16 cellular contexts compared by ENCODE assay signal in the genomic region with DNA sequence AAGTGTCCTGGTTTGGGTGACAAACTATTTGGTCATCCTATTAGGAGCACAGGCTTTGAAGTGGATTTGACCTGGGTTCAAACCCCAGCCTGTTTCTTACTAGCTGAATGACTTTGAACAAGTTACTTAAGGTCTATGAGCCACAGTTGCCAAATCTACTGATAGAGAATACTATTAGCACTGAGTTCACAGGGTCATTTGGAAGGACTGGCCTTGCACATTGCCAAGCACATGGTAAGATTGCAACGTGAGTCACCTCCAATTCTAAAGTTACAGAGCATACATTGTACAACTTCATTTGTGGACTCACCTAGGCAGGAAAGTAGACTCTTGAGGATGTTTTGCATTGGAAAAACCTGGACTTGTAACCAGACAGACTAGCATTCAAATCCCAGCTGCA. TPM values are rescaled to one million over a fixed set of nuclear protein-coding genes. Genes with fewer than 3 reads are reported as not detected.
DNase-seq lines count a peak whose midpoint lies in the region; ATAC-seq, FAIRE-seq and TF ChIP-seq lines count a peak whose summit lies in the region.
"Had no signal": no experiment of that assay in that cellular context is flagged by ENCODE, and none has a peak within 500 bp of the region (broad histone marks: within the 10 kb centered on the region; RNA-seq: fewer than 3 reads in every experiment).

No MANE protein-coding gene starts in this region.

- no peak overlapping the region for H3K27ac Mint-ChIP-seq in MCF 10A (ENCODE audit: low read depth, unreplicated experiment)
- H3K27ac Mint-ChIP-seq: mesothelial cell of epicardium; stimulated activated naive B cell treated with anti-CD40 and anti-IgM and Interleukin-4, amounts not matched to agents 10 μg/mL and 1 μg/mL and 100 μg/mL, for 72 hours had no signal

- TF ChIP-seq POLR2A in breast epithelium (IDR thresholded peaks at IDR 0.05) = no peak
- no peak for TF ChIP-seq POLR2A in stomach (IDR thresholded peaks at IDR 0.05)
- TF ChIP-seq POLR2A in GM12891 (IDR thresholded peaks at IDR 0.05; ENCODE audit: low read depth, low read length) = no peak

- no peaks in the 10 kb centered on the region for H3K4me1 ChIP-seq in breast epithelium
- H3K4me1 ChIP-seq in heart right ventricle = peaks cover 7 to 38% (median 23%) of the 10 kb centered on the region in 9 donors
- peaks cover 13 to 26% (median 23%) of the 10 kb centered on the region in 4 donors for H3K4me1 ChIP-seq in stomach

- peak; percentile 90 for DNase-seq in MCF 10A (ENCODE audit: unreplicated experiment)
- no peak for DNase-seq in breast epithelium (ENCODE audit: low spot score in 2 of 2)
- peak; percentile 87 for DNase-seq in amniotic epithelial cell (ENCODE audit: low read depth)
- peak in 1 of 2 donors; percentile 26 for DNase-seq in heart right ventricle
- peak; percentile 67 for DNase-seq in stomach
- DNase-seq in NOMO-1 (lab: John Stamatoyannopoulos, UW; ENCODE audit: unreplicated experiment in 2 of 2) = no peak
- DNase-seq in SK-N-DZ (ENCODE audit: low spot score) = no peak
- DNase-seq in GM12891 (ENCODE audit: insufficient read length, low spot score) = no peak
- DNase-seq: activated T-cell treated with anti-CD3 and anti-CD28 coated beads for 4 hours; DMS53; effector CD8-positive, alpha-beta T cell; H9; stimulated activated CD4-positive, alpha-beta T cell treated with anti-CD3 and anti-CD28 coated beads, Interleukin-2, amount 100 ng/mL, for 48 hours; stimulated activated naive B cell treated with anti-CD40 and anti-IgM and Interleukin-4, amounts not matched to agents 10 μg/mL and 1 μg/mL and 100 μg/mL, for 72 hours had no signal

- H3K36me3 ChIP-seq in breast epithelium (no peaks in the 10 kb centered on the region), heart right ventricle (no peaks in the 10 kb centered on the region), stomach (no peaks in the 10 kb centered on the region)

- WGBS in heart right ventricle, 2 donors = 7 to 17% methylated on average over 1 of the region's 1 CpG
- WGBS in stomach, 5 donors = 10 to 35% (median 18%) methylated on average over 1 of the region's 1 CpG

- H3K4me3 Mint-ChIP-seq in MCF 10A (ENCODE audit: unreplicated experiment) = no peak overlapping the region
- H3K4me3 Mint-ChIP-seq: H9; mesothelial cell of epicardium; stimulated activated naive B cell treated with anti-CD40 and anti-IgM and Interleukin-4, amounts not matched to agents 10 μg/mL and 1 μg/mL and 100 μg/mL, for 72 hours had no signal

- peak; percentile 46 to 94 (median 84) for ATAC-seq in heart right ventricle
- ATAC-seq: stimulated activated naive B cell treated with anti-CD40 and anti-IgM and Interleukin-4, amounts not matched to agents 10 μg/mL and 1 μg/mL and 100 μg/mL, for 72 hours had no signal

- H3K27me3 Mint-ChIP-seq in MCF 10A (ENCODE audit: insufficient read depth, unreplicated experiment) = no peaks in the 10 kb centered on the region

- intact Hi-C loops in MCF 10A (cut with micrococcal nuclease) = no loop called here
- intact Hi-C loops in breast epithelium (cut with DNase I; ENCODE audit: low total_unique reads) = loop anchor here (10.0 kb wide), 1 partner anchor 1787 kb away; no protein-coding TSS in a partner anchor
- intact Hi-C loops in heart right ventricle (cut with DNase I) = loop anchor here in 1 of 10 donors (5.0 kb wide), 1 partner anchor 325 kb away; no protein-coding TSS in a partner anchor
- intact Hi-C loops in stomach (cut with DNase I; ENCODE audit: low total_unique reads) = no loop called here

- H3K9me3 ChIP-seq in breast epithelium = no peaks in the 10 kb centered on the region
- H3K9me3 ChIP-seq in heart right ventricle = no peaks in the 10 kb centered on the region
- no peaks in the 10 kb centered on the region for H3K9me3 ChIP-seq in stomach

- no TSS peak for BruUV-seq in MCF 10A (replicated peaks; lab: Mats Ljungman, UMichigan)

- no peaks in the 10 kb centered on the region for H3K36me3 Mint-ChIP-seq in MCF 10A (ENCODE audit: insufficient read depth, unreplicated experiment)
- H3K36me3 Mint-ChIP-seq: mesothelial cell of epicardium; stimulated activated naive B cell treated with anti-CD40 and anti-IgM and Interleukin-4, amounts not matched to agents 10 μg/mL and 1 μg/mL and 100 μg/mL, for 72 hours had no signal

- H3K4me3 ChIP-seq in breast epithelium = no peak overlapping the region
- no peak overlapping the region for H3K4me3 ChIP-seq in heart right ventricle
- no peak overlapping the region for H3K4me3 ChIP-seq in stomach

- POLR2A ChIA-PET in MCF 10A (lab: Yijun Ruan, JAX) = interaction anchor here (0.6 to 1.7 kb wide), 6 partner anchors 39 to 505 kb away, joined by 3 to 7 read pairs (median 4); a partner anchor contains a TSS

- no peak for FAIRE-seq in GM12891 (lab: Jason Lieb, UNC)

- no peak for TF ChIP-seq CTCF in MCF 10A (IDR thresholded peaks at IDR 0.05; ENCODE audit: unreplicated experiment)
- TF ChIP-seq CTCF in breast epithelium (IDR thresholded peaks at IDR 0.05) = no peak
- TF ChIP-seq CTCF in heart right ventricle (IDR thresholded peaks at IDR 0.05) = no peak
- TF ChIP-seq CTCF in stomach (IDR thresholded peaks at IDR 0.05) = no peak

- H3K4me1 Mint-ChIP-seq in MCF 10A (ENCODE audit: insufficient read depth, unreplicated experiment) = peaks cover 14% of the 10 kb centered on the region

- H3K27me3 ChIP-seq in breast epithelium (no peaks in the 10 kb centered on the region), heart right ventricle (no peaks in the 10 kb centered on the region), stomach (no peaks in the 10 kb centered on the region)

- TF ChIP-seq EP300 in stomach (IDR thresholded peaks at IDR 0.05) = no peak

- no peaks in the 10 kb centered on the region for H3K9me3 Mint-ChIP-seq in MCF 10A (ENCODE audit: unreplicated experiment)
- H3K9me3 Mint-ChIP-seq: mesothelial cell of epicardium; stimulated activated naive B cell treated with anti-CD40 and anti-IgM and Interleukin-4, amounts not matched to agents 10 μg/mL and 1 μg/mL and 100 μg/mL, for 72 hours had no signal

- H3K27ac ChIP-seq in breast epithelium (no peak overlapping the region), heart right ventricle (peak overlapping the region in 1 of 10 donors; percentile 2), stomach (peak overlapping the region in 3 of 5 donors; percentile 19 to 50 (median 50))
- H3K27ac ChIP-seq: parathyroid adenoma had no signal

- CTCF ChIA-PET in MCF 10A (lab: Yijun Ruan, JAX) = interaction anchor here (0.8 to 13.3 kb wide), 10 partner anchors 9 to 443 kb away, joined by 3 to 355 read pairs (median 3); a partner anchor contains a TSS

TF ChIP-seq in GM12891, 5 proteins besides CTCF, POLR2A, EP300 and RAD21:
- no peak for TF ChIP-seq PAX5 (IDR thresholded peaks at IDR 0.05; ENCODE audit: insufficient read depth, low read length, severe bottlenecking)
TF ChIP-seq in GM12891: peak in this region for 0.

RNA-seq across cellular contexts. Expression of a gene that starts 38.9 kb away (rescaled TPM):
- total RNA-seq in MCF 10A (2022) (48.8 and 56.0 TPM in 2 replicates), breast epithelium (10 to 100 TPM; 39.3 to 47.9 (median 43.0) TPM), heart right ventricle (10 to 100 TPM; 23.2 to 44.3 (median 34.1) TPM), stomach (10 to 100 TPM in 3 of 5 donors, under 1 TPM in 2; 0.29 to 70.7 (median 22.7) TPM)
- polyA plus RNA-seq in heart right ventricle (1 to 10 TPM; 2.7 to 8.5 TPM), stomach (1 to 10 TPM; 1.4 to 6.9 (median 4.2) TPM)
- 41.1 and 60.9 TPM in 2 replicates for polyA plus RNA-seq in SK-N-DZ (2014; cell fraction: cytosol; rRNA removed)
- 22.2 and 28.2 TPM in 2 replicates for polyA plus RNA-seq in SK-N-DZ (2014; cell fraction: nucleus; rRNA removed)
- 6.6 TPM for polyA plus RNA-seq in GM12891 (2012; ENCODE audit: low read depth, missing spikeins)

RNA-seq across cellular contexts. Expression of a gene that starts 39.0 kb away (rescaled TPM):
- total RNA-seq in MCF 10A (2022) (48.8 and 76.3 TPM in 2 replicates), breast epithelium (10 to 100 TPM; 21.6 to 32.1 (median 22.0) TPM), heart right ventricle (10 to 100 TPM; 25.5 to 47.5 (median 36.5) TPM), stomach (10 to 100 TPM in 3 of 5 donors, 1 to 10 TPM in 2; 4.9 to 25.9 (median 21.7) TPM)
- polyA plus RNA-seq in heart right ventricle (10 to 100 TPM in 1 of 2 donors, 1 to 10 TPM in 1; 7.8 to 13.0 TPM), stomach (10 to 100 TPM in 2 of 3 donors, 1 to 10 TPM in 1; 5.4 to 12.4 (median 10.1) TPM)
- 21.4 and 22.1 TPM in 2 replicates for polyA plus RNA-seq in SK-N-DZ (2014; cell fraction: cytosol; rRNA removed)
- 12.5 and 16.0 TPM in 2 replicates for polyA plus RNA-seq in SK-N-DZ (2014; cell fraction: nucleus; rRNA removed)
- 18.8 TPM for polyA plus RNA-seq in GM12891 (2012; ENCODE audit: low read depth, missing spikeins)

Comparison
In these comparisons a context has a peak if more than half of its experiments do, and no peak if none do; other contexts are left out.
1. DNase-seq: peak in MCF 10A (single experiment), amniotic epithelial cell (single experiment) and stomach (single experiment); none in breast epithelium (0 of 2), NOMO-1 (0 of 2), SK-N-DZ (single experiment) and GM12891 (single experiment).
2. H3K27ac ChIP-seq: peak in stomach (3 of 5); none in breast epithelium (0 of 2).